Comparison of ENCODE assay signal across 11 cellular contexts in genomic region chr17:45298546-45299285, GRCh38. TPM values are rescaled to one million over a fixed set of nuclear protein-coding genes. Genes with fewer than 3 reads are reported as not detected.
DNase-seq lines count a peak whose midpoint lies in the region; ATAC-seq, FAIRE-seq and TF ChIP-seq lines count a peak whose summit lies in the region.
"Had no signal": no experiment of that assay in that cellular context is flagged by ENCODE, and none has a peak within 500 bp of the region (broad histone marks: within the 10 kb centered on the region; RNA-seq: fewer than 3 reads in every experiment).

No MANE protein-coding gene starts in this region.

- peaks cover 0 to 2% of the 10 kb centered on the region in 2 donors for H3K27me3 Mint-ChIP-seq in CD8-positive, alpha-beta memory T cell
- H3K27me3 Mint-ChIP-seq in neural crest cell (ENCODE audit: low read depth) = no peaks in the 10 kb centered on the region

- H3K9me3 Mint-ChIP-seq in CD8-positive, alpha-beta memory T cell = no peaks in the 10 kb centered on the region
- no peaks in the 10 kb centered on the region for H3K9me3 Mint-ChIP-seq in neural crest cell

- CTCF ChIA-PET in CD8-positive, alpha-beta memory T cell (lab: Charles Lee) = interaction anchor here (0.8 to 1.9 kb wide), 2 partner anchors 12 to 87 kb away, joined by 3 to 4 read pairs; no protein-coding TSS in a partner anchor
- CTCF ChIA-PET in K562 (lab: Yijun Ruan, JAX; ENCODE audit: low intra/inter-chr PET ratio) = no interaction called here

- H3K27ac Mint-ChIP-seq in CD8-positive, alpha-beta memory T cell = peak overlapping the region in 7 of 8 donors; percentile 3 to 78 (median 49)
- H3K27ac Mint-ChIP-seq in neural crest cell (ENCODE audit: unreplicated experiment) = peak overlapping the region; percentile 69

- no peak overlapping the region for H3K4me3 ChIP-seq in CD8-positive, alpha-beta memory T cell (ENCODE audit: low read length)
- H3K4me3 ChIP-seq in KMS-11 (IDR thresholded peaks at IDR 0.05; ENCODE audit: insufficient read depth, low read depth, low read length) = no peak overlapping the region
- H3K4me3 ChIP-seq in K562 = no peak overlapping the region

- no peak for TF ChIP-seq RAD21 in K562 (CRISPR knock-in tag; conservative IDR thresholded peaks at IDR 0.05 in 1 of 2, IDR thresholded peaks at IDR 0.05 in 1 of 2)

- no peak for TF ChIP-seq EP300 in K562 (IDR thresholded peaks at IDR 0.05; ENCODE audit: low read length)

- H3K27ac ChIP-seq in CD8-positive, alpha-beta memory T cell (ENCODE audit: low read depth, low read length) = no peak overlapping the region
- H3K27ac ChIP-seq in KMS-11 (no peak overlapping the region; the same call in 1 of the 2 replicates), K562 (ENCODE audit: extremely low read depth, low read depth, low read length) (no peak overlapping the region; the same call in 2 of the 3 replicates)

- no peak for ATAC-seq in K562
- no peak for ATAC-seq in HG02588 (IDR thresholded peaks at IDR 0.05; ENCODE audit: unreplicated experiment)

- in situ Hi-C loops in K562 (cut with MboI) = no loop called here

- TF ChIP-seq POLR2A in K562 (conservative IDR thresholded peaks at IDR 0.05) = no peak

- no peak for FAIRE-seq in K562 (lab: Jason Lieb, UNC)
- FAIRE-seq: bronchial epithelial cell had no signal

- POLR2A ChIA-PET in CD8-positive, alpha-beta memory T cell (lab: Charles Lee) = interaction anchor here (1.2 kb wide), 1 partner anchor 13 kb away, joined by 3 read pairs; no protein-coding TSS in a partner anchor
- POLR2A ChIA-PET in K562 (lab: Yijun Ruan, JAX) = interaction anchor here (1.3 kb wide), 1 partner anchor 11 kb away, joined by 4 read pairs; no protein-coding TSS in a partner anchor

- H3K9ac ChIP-seq in KMS-11 (no peak overlapping the region), K562 (ENCODE audit: insufficient read depth in 1 of 2, low read depth in 2 of 2, low read length in 2 of 2) (no peak overlapping the region; a peak in 1 of 4 replicates)

- TF ChIP-seq CTCF in KMS-11 (conservative IDR thresholded peaks at IDR 0.05; ENCODE audit: low read depth, low read length) (no peak), K562 (IDR thresholded peaks at IDR 0.05 in 2 of 3, conservative IDR thresholded peaks at IDR 0.05 in 1 of 3; ENCODE audit: insufficient read depth in 2 of 3, low read depth in 1 of 3, low read length in 3 of 3) (no peak), neural crest cell (conservative IDR thresholded peaks at IDR 0.05) (no peak)

- intact Hi-C loops in K562 (cut with micrococcal nuclease) = no loop called here

- peaks cover 0 to 40% (median 6%) of the 10 kb centered on the region in 3 donors for H3K36me3 Mint-ChIP-seq in CD8-positive, alpha-beta memory T cell
- H3K36me3 Mint-ChIP-seq in neural crest cell (ENCODE audit: low read depth) = peaks cover 6% of the 10 kb centered on the region

- no peak for DNase-seq in CD8-positive, alpha-beta memory T cell
- DNase-seq in K562 (ENCODE audit: extremely low read depth in 1 of 4, low spot score in 3 of 4) = no peak
- no peak for DNase-seq in neural crest cell (ENCODE audit: low read depth, low spot score)
- no peak for DNase-seq in stimulated activated CD4-positive, alpha-beta T cell treated with anti-CD3 and anti-CD28 coated beads, Interleukin-1b, Interleukin-23, amount 100 ng/mL, for 48 hours
- DNase-seq in activated CD4-positive, CD25-positive, alpha-beta regulatory T cell treated with anti-CD3 and anti-CD28 coated beads, Interleukin-2, amount 50 U/mL, for 72 hours = no peak
- DNase-seq in HPDE6-E6E7 (ENCODE audit: extremely low spot score) = no peak
- DNase-seq: NCI-H2029 had no signal

- no peaks in the 10 kb centered on the region for H4K20me1 ChIP-seq in KMS-11 (ENCODE audit: insufficient read depth)
- peaks cover 25% of the 10 kb centered on the region for H4K20me1 ChIP-seq in K562 (replicated peaks; ENCODE audit: control insufficient read depth, insufficient read depth, low read length)

- 0 out of 2 replicates have a peak overlapping the region, but pooled peaks have one; percentile 12 for H3K4me2 ChIP-seq in KMS-11
- H3K4me2 ChIP-seq in K562 (ENCODE audit: insufficient read depth, low read length) = no peak overlapping the region

- H3K79me2 ChIP-seq in KMS-11 (ENCODE audit: insufficient read depth, low read depth) = peaks cover 92% of the 10 kb centered on the region
- peaks cover 32% of the 10 kb centered on the region for H3K79me2 ChIP-seq in K562 (ENCODE audit: control insufficient read depth, insufficient read depth, low read length)

- H2AFZ ChIP-seq in KMS-11 (ENCODE audit: low read depth) (no peak overlapping the region), K562 (ENCODE audit: low read depth, low read length) (no peak overlapping the region)

- H3K9me1 ChIP-seq in K562 (ENCODE audit: control insufficient read depth, insufficient read depth, low read length) = peaks cover 5% of the 10 kb centered on the region

- no TSS peak for BruUV-seq in K562 (replicated peaks; lab: Mats Ljungman, UMichigan)

- no peaks in the 10 kb centered on the region for H3K27me3 ChIP-seq in CD8-positive, alpha-beta memory T cell (ENCODE audit: insufficient read depth, low read length, poor library complexity, severe bottlenecking)
- H3K27me3 ChIP-seq in KMS-11 (ENCODE audit: insufficient read depth, low read depth) (no peaks in the 10 kb centered on the region), K562 (ENCODE audit: control insufficient read depth in 2 of 2, insufficient read depth in 2 of 2, low read length in 2 of 2) (no peaks in the 10 kb centered on the region)

- 84% methylated on average over 8 of the region's 8 CpGs for WGBS in K562 (ENCODE audit: insufficient coverage, low coverage, missing lambda C conversion rate)

- peak overlapping the region in 2 of 7 donors; percentile 44 to 67 for H3K4me3 Mint-ChIP-seq in CD8-positive, alpha-beta memory T cell
- H3K4me3 Mint-ChIP-seq in neural crest cell = no peak overlapping the region

- peaks cover 42% of the 10 kb centered on the region for H3K4me1 ChIP-seq in CD8-positive, alpha-beta memory T cell (ENCODE audit: insufficient read depth, low read length)
- H3K4me1 ChIP-seq in KMS-11 (ENCODE audit: low read depth, poor library complexity, severe bottlenecking) (peaks cover 87% of the 10 kb centered on the region), K562 (replicated peaks in 1 of 2; ENCODE audit: control insufficient read depth in 2 of 2, insufficient read depth in 2 of 2, low read length in 2 of 2) (peaks cover 9 to 19% of the 10 kb centered on the region in 2 experiments)

- peaks cover 77 to 96% (median 94%) of the 10 kb centered on the region in 3 donors for H3K4me1 Mint-ChIP-seq in CD8-positive, alpha-beta memory T cell
- peaks cover 43% of the 10 kb centered on the region for H3K4me1 Mint-ChIP-seq in neural crest cell

- H3K36me3 ChIP-seq in CD8-positive, alpha-beta memory T cell (ENCODE audit: insufficient read depth, low read length) = peaks cover 6% of the 10 kb centered on the region
- H3K36me3 ChIP-seq in KMS-11 (ENCODE audit: insufficient read depth) (no peaks in the 10 kb centered on the region), K562 (ENCODE audit: control insufficient read depth, insufficient read depth, low read length) (peaks cover 14% of the 10 kb centered on the region)

- H3K9me3 ChIP-seq in CD8-positive, alpha-beta memory T cell (ENCODE audit: low read length) = no peaks in the 10 kb centered on the region
- H3K9me3 ChIP-seq in K562 (replicated peaks; ENCODE audit: control insufficient read depth, insufficient read depth, low read depth, low read length) = no peaks in the 10 kb centered on the region

RNA-seq across cellular contexts. Expression of gene MAP3K14, which starts 18.1 kb away (rescaled TPM):
- 10 to 100 TPM; 60.2 to 62.4 TPM for total RNA-seq in CD8-positive, alpha-beta memory T cell
- 9.0 TPM for polyA plus RNA-seq in CD8-positive, alpha-beta memory T cell
- total RNA-seq in K562 (2011; cell fraction: chromatin; rRNA removed; ENCODE audit: low replicate concordance) = 11.9 and 31.3 TPM in 2 replicates
- total RNA-seq in K562 (2011; cell fraction: nucleolus; rRNA removed) = 14.3 and 19.3 TPM in 2 replicates
- 11.7 and 12.4 TPM in 2 replicates for total RNA-seq in K562 (2011; cell fraction: nucleoplasm; rRNA removed)
- total RNA-seq in K562 (2014; rRNA removed) (2.9 and 4.8 TPM in 2 replicates), K562 (2014; rRNA removed; fragmentation: Illumina TruSeq; extraction: Trizol) (0.99 and 1.8 TPM in 2 replicates), K562 (2015; rRNA removed; fragmentation: Illumina TruSeq; extraction: Trizol) (3.2 and 3.5 TPM in 2 replicates), K562 (2021) (7.9 and 8.7 TPM in 2 replicates), neural crest cell (9.6 and 11.5 TPM in 2 replicates)
- polyA plus RNA-seq in K562 (2011; rRNA removed) (5.3 and 7.5 TPM in 2 replicates), K562 (2014; fragmentation: Illumina TruSeq; extraction: Trizol) (3.7 and 3.9 TPM in 2 replicates), K562 (2014; fragmentation: Nextera tagmentation; extraction: Ambion mirVana) (under 1 TPM; 0.45 to 0.56 TPM), K562 (2014; rRNA removed) (4.9 TPM in 2 replicates)
- 6.5 and 9.0 TPM in 2 replicates for polyA plus RNA-seq in K562 (2011; cell fraction: cytosol; rRNA removed)
- polyA plus RNA-seq in K562 (2011; cell fraction: nucleus; rRNA removed) = 16.1 and 28.3 TPM in 2 replicates
- polyA plus RNA-seq in K562 (2012) = 3.6 and 5.4 TPM in 2 replicates
- polyA minus RNA-seq in K562 (2011; rRNA and poly(A)+ RNA removed) = 3.2 and 6.0 TPM in 2 replicates
- polyA minus RNA-seq in K562 (2011; cell fraction: cytosol; rRNA and poly(A)+ RNA removed) = 4.9 and 5.2 TPM in 2 replicates
- 7.8 and 8.2 TPM in 2 replicates for polyA minus RNA-seq in K562 (2011; cell fraction: nucleus; rRNA and poly(A)+ RNA removed)

RNA-seq across cellular contexts. Expression of gene SPATA32, which starts 36.8 kb away (rescaled TPM):
- total RNA-seq in CD8-positive, alpha-beta memory T cell = under 1 TPM in 1 of 2 experiments, not detected in 1; 0.15 TPM
- 0.33 TPM for polyA plus RNA-seq in CD8-positive, alpha-beta memory T cell
- 0.30 and 0.49 TPM in 2 replicates for total RNA-seq in K562 (2011; cell fraction: chromatin; rRNA removed; ENCODE audit: low replicate concordance)
- total RNA-seq in K562 (2011; cell fraction: nucleolus; rRNA removed) = 0.17 and 0.26 TPM in 2 replicates
- 0.29 TPM in 1 of 2 replicates, not detected in the other for total RNA-seq in K562 (2011; cell fraction: nucleoplasm; rRNA removed)
- not detected in 2 replicates for total RNA-seq in K562 (2014; rRNA removed)
- not detected in 2 replicates for total RNA-seq in K562 (2014; rRNA removed; fragmentation: Illumina TruSeq; extraction: Trizol)
- not detected in 2 replicates for total RNA-seq in K562 (2015; rRNA removed; fragmentation: Illumina TruSeq; extraction: Trizol)
- not detected in 2 replicates for total RNA-seq in K562 (2021)
- not detected in 2 replicates for polyA plus RNA-seq in K562 (2011; rRNA removed)
- polyA plus RNA-seq in K562 (2011; cell fraction: cytosol; rRNA removed) = not detected in 2 replicates
- not detected in 2 replicates for polyA plus RNA-seq in K562 (2011; cell fraction: nucleus; rRNA removed)
- 0.18 and 0.30 TPM in 2 replicates for polyA plus RNA-seq in K562 (2012)
- polyA plus RNA-seq in K562 (2014; fragmentation: Illumina TruSeq; extraction: Trizol) = not detected in 2 replicates
- under 1 TPM; 0.03 to 0.06 TPM for polyA plus RNA-seq in K562 (2014; fragmentation: Nextera tagmentation; extraction: Ambion mirVana)
- polyA plus RNA-seq in K562 (2014; rRNA removed) = not detected in 2 replicates
- not detected in 2 replicates for polyA minus RNA-seq in K562 (2011; rRNA and poly(A)+ RNA removed)
- not detected in 2 replicates for polyA minus RNA-seq in K562 (2011; cell fraction: cytosol; rRNA and poly(A)+ RNA removed)
- not detected in 2 replicates for polyA minus RNA-seq in K562 (2011; cell fraction: nucleus; rRNA and poly(A)+ RNA removed)
- total RNA-seq in neural crest cell = 0.23 and 0.25 TPM in 2 replicates
- total RNA-seq: subcutaneous adipose tissue had no signal
